12 cellular contexts compared by ENCODE assay signal in the genomic region with DNA sequence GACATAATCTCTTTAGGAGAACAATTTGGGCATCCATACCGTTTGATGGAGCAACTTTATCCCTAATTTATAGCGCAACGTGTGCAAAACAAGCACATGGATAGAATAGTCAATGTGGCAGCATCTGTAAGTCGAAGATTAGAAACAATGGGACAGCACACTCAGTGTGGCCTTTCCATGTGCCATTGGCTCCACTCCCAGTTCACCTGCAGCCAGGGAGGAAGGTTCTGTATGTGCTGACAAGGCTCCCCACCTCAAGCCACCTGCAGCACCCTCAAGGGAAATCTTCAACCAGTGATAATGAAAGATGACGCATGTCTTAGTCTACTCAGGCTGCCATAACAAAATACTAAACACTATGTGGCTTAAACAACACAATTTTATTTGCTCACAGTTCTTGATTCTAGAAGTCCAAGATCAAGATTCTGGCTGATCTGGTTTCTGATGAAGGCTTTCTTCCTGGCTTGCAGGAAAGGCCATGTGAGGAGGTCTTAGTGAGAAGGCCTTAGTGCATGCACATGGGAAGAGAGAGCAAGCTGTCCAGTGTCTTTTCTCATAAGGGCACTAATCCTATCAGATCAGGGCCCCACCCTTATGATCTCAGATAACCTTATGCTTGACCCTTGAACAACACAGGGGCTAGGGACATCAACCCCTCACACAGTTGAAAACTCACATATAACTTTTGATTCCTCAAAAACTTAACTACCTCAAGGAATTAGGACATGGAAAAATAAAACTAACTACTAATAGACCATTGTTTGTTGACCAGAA. TPM values are rescaled to one million over a fixed set of nuclear protein-coding genes. Genes with fewer than 3 reads are reported as not detected.
DNase-seq lines count a peak whose midpoint lies in the region; ATAC-seq, FAIRE-seq and TF ChIP-seq lines count a peak whose summit lies in the region.
"Had no signal": no experiment of that assay in that cellular context is flagged by ENCODE, and none has a peak within 500 bp of the region (broad histone marks: within the 10 kb centered on the region; RNA-seq: fewer than 3 reads in every experiment).

No MANE protein-coding gene starts in this region.

- CTCF ChIA-PET in activated B cell treated with CpG ODN at 0.5 μM for 24 hours (lab: Charles Lee) = no interaction called here
- CTCF ChIA-PET in H1 (lab: Charles Lee; ENCODE audit: partially characterized antibody) = no interaction called here

- no peaks in the 10 kb centered on the region for H3K36me3 Mint-ChIP-seq in activated B cell treated with CpG ODN at 0.5 μM for 24 hours (ENCODE audit: low read depth)
- H3K36me3 Mint-ChIP-seq in nephron progenitor cell (ENCODE audit: low read depth) = no peaks in the 10 kb centered on the region

- H3K9me3 Mint-ChIP-seq in activated B cell treated with CpG ODN at 0.5 μM for 24 hours = peaks cover 7% of the 10 kb centered on the region
- H3K9me3 Mint-ChIP-seq in nephron progenitor cell = peaks cover 27% of the 10 kb centered on the region

- peaks cover 11% of the 10 kb centered on the region for H3K27me3 Mint-ChIP-seq in activated B cell treated with CpG ODN at 0.5 μM for 24 hours
- peaks cover 22% of the 10 kb centered on the region for H3K27me3 Mint-ChIP-seq in nephron progenitor cell (ENCODE audit: low read depth, poor library complexity)
- H3K27me3 Mint-ChIP-seq: progenitor cell of endocrine pancreas had no signal

- H3K18ac ChIP-seq in H1 (ENCODE audit: extremely low read depth, low read length) = no peak overlapping the region

- H3K4me1 Mint-ChIP-seq in activated B cell treated with CpG ODN at 0.5 μM for 24 hours (peaks cover 25% of the 10 kb centered on the region), nephron progenitor cell (peaks cover 12% of the 10 kb centered on the region)

- no peak for TF ChIP-seq POLR2A in H1 (IDR thresholded peaks at IDR 0.05; ENCODE audit: control extremely low read depth in 1 of 2, low read depth in 2 of 2, low read length in 2 of 2)

- TF ChIP-seq CTCF in activated B cell treated with CpG ODN at 0.5 μM for 24 hours (IDR thresholded peaks at IDR 0.05) = no peak
- TF ChIP-seq CTCF in H1 (IDR thresholded peaks at IDR 0.05; ENCODE audit: control extremely low read depth in 1 of 3, insufficient read depth in 1 of 3, low read depth in 1 of 3, low read length in 3 of 3) = no peak
- TF ChIP-seq CTCF in nephron progenitor cell (IDR thresholded peaks at IDR 0.05) = no peak

- H3K27ac ChIP-seq in H1 (ENCODE audit: low read depth, low read length) = no peak overlapping the region
- H3K27ac ChIP-seq: gastroesophageal sphincter had no signal

- no peak overlapping the region for H2AK5ac ChIP-seq in H1 (ENCODE audit: low read depth, low read length)

- no peaks in the 10 kb centered on the region for H4K20me1 ChIP-seq in H1 (replicated peaks in 1 of 2; ENCODE audit: control insufficient read depth in 1 of 2, insufficient read depth in 2 of 2, low read length in 2 of 2)

- intact Hi-C loops in activated B cell treated with CpG ODN at 0.5 μM for 24 hours (cut with micrococcal nuclease) = no loop called here

- H3K4me1 ChIP-seq in H1 (replicated peaks in 1 of 4; ENCODE audit: control insufficient read depth in 3 of 4, insufficient read depth in 4 of 4, low read length in 3 of 4) = no peaks in the 10 kb centered on the region

- H3K4me3 ChIP-seq in H1 (ENCODE audit: extremely low read depth in 1 of 4, insufficient read depth in 2 of 4, low read depth in 3 of 4, low read length in 4 of 4) = no peak overlapping the region
- H3K4me3 ChIP-seq: gastroesophageal sphincter had no signal

- H3K9me3 ChIP-seq in H1 (ENCODE audit: insufficient read depth in 2 of 2, low read depth in 1 of 2, low read length in 1 of 2) = no peaks in the 10 kb centered on the region

- no peak overlapping the region for H3K56ac ChIP-seq in H1 (replicated peaks; ENCODE audit: insufficient read length, low read depth, low read length)

- no peak overlapping the region for H2BK120ac ChIP-seq in H1 (replicated peaks; ENCODE audit: low read depth, low read length)

- no peaks in the 10 kb centered on the region for H3K79me2 ChIP-seq in H1 (ENCODE audit: control insufficient read depth in 1 of 2, insufficient read depth in 2 of 2, low read length in 2 of 2)

- no peaks in the 10 kb centered on the region for H3K36me3 ChIP-seq in H1 (ENCODE audit: control insufficient read depth in 2 of 4, insufficient read depth in 4 of 4, low read length in 3 of 4)
- H3K36me3 ChIP-seq: gastroesophageal sphincter had no signal

- no peak overlapping the region for H3K14ac ChIP-seq in H1 (ENCODE audit: insufficient read length)

- 89% methylated on average over 5 of the region's 5 CpGs; no CpG with 5 or more reads in 1 of the 2 experiments for WGBS in H1 (ENCODE audit: extremely low coverage in 1 of 2, insufficient coverage in 1 of 2, insufficient read length in 1 of 2, insufficient replicate concordance in 2 of 2, low coverage in 1 of 2, low lambda C conversion rate in 2 of 2, missing lambda C conversion rate in 1 of 2), 2 experiments

- H3K27ac Mint-ChIP-seq in activated B cell treated with CpG ODN at 0.5 μM for 24 hours (no peak overlapping the region), nephron progenitor cell (no peak overlapping the region)
- H3K27ac Mint-ChIP-seq: progenitor cell of endocrine pancreas had no signal

- H3K4me2 ChIP-seq in H1 (ENCODE audit: insufficient read depth in 1 of 2, low read depth in 2 of 2, low read length in 2 of 2) = no peak overlapping the region

- H3K9ac ChIP-seq in H1 (replicated peaks in 1 of 4; ENCODE audit: extremely low read depth in 1 of 4, low read depth in 3 of 4, low read length in 3 of 4) = no peak overlapping the region

- H3K23me2 ChIP-seq in H1 (ENCODE audit: low read depth, low read length) = no peaks in the 10 kb centered on the region; the same call in 1 of the 2 replicates

- POLR2A ChIA-PET in activated B cell treated with CpG ODN at 0.5 μM for 24 hours (lab: Charles Lee) (no interaction called here), H1 (lab: Charles Lee; ENCODE audit: partially characterized antibody) (no interaction called here)

- no peak for FAIRE-seq in H1 (lab: Jason Lieb, UNC)
- FAIRE-seq: endometrium, G401.6, islet of Langerhans had no signal

- TF ChIP-seq RAD21 in H1 (IDR thresholded peaks at IDR 0.05 in 1 of 2, conservative IDR thresholded peaks at IDR 0.05 in 1 of 2; ENCODE audit: low read depth in 2 of 2, low read length in 2 of 2) = no peak

- H3K4ac ChIP-seq in H1 (replicated peaks; ENCODE audit: insufficient read length, low read depth, low read length) = no peak overlapping the region

- H3K4me3 Mint-ChIP-seq in activated B cell treated with CpG ODN at 0.5 μM for 24 hours (no peak overlapping the region), nephron progenitor cell (no peak overlapping the region)

- H3K27me3 ChIP-seq in H1 (replicated peaks in 1 of 4; ENCODE audit: control insufficient read depth in 3 of 4, extremely low read depth in 1 of 4, insufficient read depth in 3 of 4, low read length in 3 of 4) = no peaks in the 10 kb centered on the region; a peak in 2 of 7 replicates
- H3K27me3 ChIP-seq: gastroesophageal sphincter had no signal

- peak overlapping the region; percentile 11; the same call in 1 of the 2 replicates for H4K8ac ChIP-seq in H1 (ENCODE audit: extremely low read depth, insufficient read depth, low read length)

- H2BK12ac ChIP-seq in H1 (ENCODE audit: low read depth, low read length) = no peak overlapping the region

- ATAC-seq in activated B cell treated with CpG ODN at 0.5 μM for 24 hours (ENCODE audit: low read depth) = peak; percentile 19

- TF ChIP-seq EP300 in H1 (IDR thresholded peaks at IDR 0.05; ENCODE audit: borderline replicate concordance in 1 of 2, low read depth in 2 of 2, low read length in 2 of 2) = no peak

- no peak overlapping the region for H2BK5ac ChIP-seq in H1 (ENCODE audit: low read depth, low read length)

- no peak overlapping the region for H2BK20ac ChIP-seq in H1 (ENCODE audit: low read length)

- no peak overlapping the region for H4K91ac ChIP-seq in H1 (replicated peaks; ENCODE audit: insufficient read length, low read length)

- no peak overlapping the region for H4K5ac ChIP-seq in H1 (ENCODE audit: insufficient read length, low read depth, low read length)

- H2AFZ ChIP-seq in H1 (ENCODE audit: low read length) = no peak overlapping the region

- no peaks in the 10 kb centered on the region; the same call in 1 of the 2 replicates for H3K79me1 ChIP-seq in H1 (ENCODE audit: low read depth, low read length)

- H3K23ac ChIP-seq in H1 (ENCODE audit: insufficient read length) = no peak overlapping the region

- DNase-seq in stimulated activated CD4-positive, alpha-beta T cell treated with anti-CD3 and anti-CD28 coated beads, Interleukin-4, amount 100 ng/mL, for 24 hours = peak; percentile 18
- DNase-seq in stimulated activated CD4-positive, alpha-beta T cell treated with anti-CD3 and anti-CD28 coated beads, Interleukin-2, amount 100 ng/mL, for 48 hours = no peak
- no peak for DNase-seq in activated B cell treated with CpG ODN at 0.5 μM for 24 hours
- DNase-seq in H1 (ENCODE audit: low read depth in 1 of 2, low spot score in 2 of 2) = no peak
- no peak for DNase-seq in middle frontal gyrus (ENCODE audit: extremely low spot score, low spot score)
- DNase-seq in KG1 (lab: John Stamatoyannopoulos, UW) = no peak
- no peak for DNase-seq in nephron progenitor cell

- H2BK15ac ChIP-seq in H1 (ENCODE audit: low read length) = no peak overlapping the region

TF ChIP-seq in H1, 55 proteins besides CTCF, POLR2A, EP300 and RAD21:
- no peak for TF ChIP-seq YY1 (IDR thresholded peaks at IDR 0.05; ENCODE audit: low read depth, low read length)

RNA-seq across cellular contexts. Expression of a gene that starts 34.9 kb away (rescaled TPM):
- 11.7 and 15.0 TPM in 2 replicates for total RNA-seq in activated B cell treated with CpG ODN at 0.5 μM for 24 hours
- 4.2 and 4.5 TPM in 2 replicates for total RNA-seq in H1 (2021; fragmentation: NEBNext Ultra II Directional; extraction: Animal tissue kit (Norgen Biotek cat#: 25700))
- 4.4 and 6.5 TPM in 2 replicates for polyA plus RNA-seq in H1 (2011; rRNA removed)
- polyA plus RNA-seq in H1 (2011; cell fraction: cytosol; rRNA removed) = 5.9 TPM
- 2.7 TPM for polyA plus RNA-seq in H1 (2011; cell fraction: nucleus; rRNA removed)
- polyA plus RNA-seq in H1 (2012, experiment 1 of 2) = 4.0 to 5.2 TPM (median 4.2 TPM) in 4 replicates
- 8.6 TPM for polyA plus RNA-seq in H1 (2012, experiment 2 of 2)
- polyA plus RNA-seq in H1 (2013, experiment 1 of 2) = 4.9 TPM
- polyA plus RNA-seq in H1 (2013, experiment 2 of 2) = 4.2 TPM
- polyA minus RNA-seq in H1 (2011; rRNA and poly(A)+ RNA removed) = 1.9 and 2.8 TPM in 2 replicates
- not detected for polyA minus RNA-seq in H1 (2011; cell fraction: cytosol; rRNA and poly(A)+ RNA removed)
- polyA minus RNA-seq in H1 (2011; cell fraction: nucleus; rRNA and poly(A)+ RNA removed) = 5.6 TPM
